Comparison of ENCODE assay signal across 1 cellular context in genomic region chr1:31434101-31434871, GRCh38.
A peak's percentile ranks its signal among the peaks of the same experiment; 100 is the strongest.
TF ChIP-seq lines count a peak whose summit lies in the region.

No MANE protein-coding gene starts in this region.

TF ChIP-seq in HepG2, 621 proteins besides CTCF, POLR2A, EP300 and RAD21 (continued from another document and continues in another):
- TF ChIP-seq ZBTB40 (IDR thresholded peaks at IDR 0.05), result no peak
- no peak; the same call in 1 of the 2 replicates for TF ChIP-seq ZBTB40 (CRISPR knock-in tag; IDR thresholded peaks at IDR 0.05)
- no peak for TF ChIP-seq PTBP1 (IDR thresholded peaks at IDR 0.05; ENCODE audit: low read depth, low read length, poor library complexity, severe bottlenecking)
- TF ChIP-seq ATRX (CRISPR knock-in tag; IDR thresholded peaks at IDR 0.05; ENCODE audit: borderline replicate concordance), result no peak
- peak; percentile 84 for TF ChIP-seq ZNF564 (CRISPR knock-in tag; IDR thresholded peaks at IDR 0.05)
- no peak for TF ChIP-seq SATB2 (CRISPR knock-in tag; IDR thresholded peaks at IDR 0.05)
- TF ChIP-seq ATM (IDR thresholded peaks at IDR 0.05; ENCODE audit: borderline replicate concordance), result no peak
- no peak for TF ChIP-seq MLXIP (CRISPR knock-in tag; IDR thresholded peaks at IDR 0.05; ENCODE audit: borderline replicate concordance)
- no peak for TF ChIP-seq CCAR2 (optimal IDR thresholded peaks at IDR 0.05; ENCODE audit: low read depth, low read length)
- TF ChIP-seq ZNF609 (CRISPR knock-in tag; IDR thresholded peaks at IDR 0.05; ENCODE audit: borderline replicate concordance), result peak; percentile 94
- no peak; a peak in 1 of 4 replicates for TF ChIP-seq REST (IDR thresholded peaks at IDR 0.05; ENCODE audit: borderline replicate concordance in 1 of 2, low read depth in 1 of 2, low read length in 2 of 2)
- TF ChIP-seq ZBTB33 (CRISPR knock-in tag; IDR thresholded peaks at IDR 0.05), result no peak; the same call in 1 of the 2 replicates
- peak; percentile 46; the same call in 1 of the 2 replicates for TF ChIP-seq FOXK1 (CRISPR knock-in tag; IDR thresholded peaks at IDR 0.05; ENCODE audit: borderline replicate concordance, low read depth)
- 0 out of 2 replicates have a peak, but pooled peaks have one; percentile 7 for TF ChIP-seq MXD4 (CRISPR knock-in tag; IDR thresholded peaks at IDR 0.05)
- no peak for TF ChIP-seq TP53 (CRISPR knock-in tag; conservative IDR thresholded peaks at IDR 0.05)
- TF ChIP-seq MYC (CRISPR knock-in tag; IDR thresholded peaks at IDR 0.05; ENCODE audit: borderline replicate concordance), result peak; percentile 71; the same call in 1 of the 2 replicates
- TF ChIP-seq CC2D1A (CRISPR knock-in tag; IDR thresholded peaks at IDR 0.05), result no peak
- TF ChIP-seq HES4 (CRISPR knock-in tag; IDR thresholded peaks at IDR 0.05; ENCODE audit: borderline replicate concordance), result peak; percentile 18; the same call in 1 of the 2 replicates
- no peak; the same call in 1 of the 2 replicates for TF ChIP-seq ZNF350 (CRISPR knock-in tag; IDR thresholded peaks at IDR 0.05; ENCODE audit: borderline replicate concordance, low read depth)
- TF ChIP-seq EED (CRISPR knock-in tag; IDR thresholded peaks at IDR 0.05), result no peak
- peak; percentile 24; the same call in 1 of the 2 replicates for TF ChIP-seq SAFB2 (CRISPR knock-in tag; IDR thresholded peaks at IDR 0.05; ENCODE audit: borderline replicate concordance, low read depth)
- TF ChIP-seq ZNF687 (CRISPR knock-in tag; IDR thresholded peaks at IDR 0.05), result peak; percentile 98
- TF ChIP-seq XRCC5 (optimal IDR thresholded peaks at IDR 0.05; ENCODE audit: low read length), result peak; percentile 86
- no peak for TF ChIP-seq THYN1 (CRISPR knock-in tag; IDR thresholded peaks at IDR 0.05; ENCODE audit: borderline replicate concordance, low read depth)
- no peak for TF ChIP-seq HDAC6 (IDR thresholded peaks at IDR 0.05; ENCODE audit: low read depth, low read length)
